In genomic region chr10:132679640-132680039, GRCh38 we compare ENCODE assay signal across 22 cellular contexts.
DNase-seq lines count a peak whose midpoint lies in the region; ATAC-seq and TF ChIP-seq lines count a peak whose summit lies in the region.
"Had no signal": no experiment of that assay in that cellular context is flagged by ENCODE, and none has a peak within 500 bp of the region (broad histone marks: within the 10 kb centered on the region; RNA-seq: fewer than 3 reads in every experiment).

No MANE protein-coding gene starts in this region.

- WGBS in endodermal cell (ENCODE audit: insufficient coverage in 1 of 2, insufficient read length in 1 of 2), 2 experiments: 82 to 99% methylated on average over 2 to 3 of the region's 3 CpGs
- WGBS in prostate gland: 82% methylated on average over 3 of the region's 3 CpGs

- peaks cover 24% of the 10 kb centered on the region for H3K36me3 Mint-ChIP-seq in endodermal cell (ENCODE audit: low read depth)
- H3K36me3 Mint-ChIP-seq in activated CD8-positive, alpha-beta T cell treated with anti-CD3 and anti-CD28 coated beads for 36 hours (ENCODE audit: low read depth): no peaks in the 10 kb centered on the region

- POLR2A ChIA-PET in activated CD8-positive, alpha-beta T cell treated with anti-CD3 and anti-CD28 coated beads for 36 hours (lab: Charles Lee): no interaction called here

- H3K36me3 ChIP-seq in left ventricle myocardium inferior (no peaks in the 10 kb centered on the region), endodermal cell (ENCODE audit: control insufficient read depth, insufficient read depth, low read length) (no peaks in the 10 kb centered on the region), prostate gland (no peaks in the 10 kb centered on the region)

- H3K27me3 ChIP-seq in left ventricle myocardium inferior (ENCODE audit: low read depth) (no peaks in the 10 kb centered on the region), endodermal cell (ENCODE audit: control insufficient read depth, insufficient read depth, low read length, poor library complexity, severe bottlenecking) (no peaks in the 10 kb centered on the region), prostate gland (replicated peaks; ENCODE audit: insufficient read depth) (no peaks in the 10 kb centered on the region)
- H3K27me3 ChIP-seq: SJSA1 had no signal

- TF ChIP-seq POLR2A in prostate gland (IDR thresholded peaks at IDR 0.05): no peak

- ATAC-seq in HG03442 (IDR thresholded peaks at IDR 0.05; ENCODE audit: unreplicated experiment): no peak
- ATAC-seq in activated CD8-positive, alpha-beta T cell treated with anti-CD3 and anti-CD28 coated beads for 36 hours: no peak
- ATAC-seq: Right ventricle myocardium inferior had no signal

- no peak overlapping the region for H3K4me3 Mint-ChIP-seq in endodermal cell
- H3K4me3 Mint-ChIP-seq in activated CD8-positive, alpha-beta T cell treated with anti-CD3 and anti-CD28 coated beads for 36 hours: no peak overlapping the region
- H3K4me3 Mint-ChIP-seq: IgD-negative memory B cell had no signal

- no peak overlapping the region for H3K27ac Mint-ChIP-seq in endodermal cell
- H3K27ac Mint-ChIP-seq in activated CD8-positive, alpha-beta T cell treated with anti-CD3 and anti-CD28 coated beads for 36 hours: no peak overlapping the region

- H3K4me1 Mint-ChIP-seq in endodermal cell: no peaks in the 10 kb centered on the region
- peaks cover 19% of the 10 kb centered on the region for H3K4me1 Mint-ChIP-seq in activated CD8-positive, alpha-beta T cell treated with anti-CD3 and anti-CD28 coated beads for 36 hours (ENCODE audit: low read depth)

- H3K27ac ChIP-seq in left ventricle myocardium inferior (replicated peaks) (no peak overlapping the region), endodermal cell (ENCODE audit: low read depth, low read length) (no peak overlapping the region), prostate gland (peak overlapping the region; percentile 28 to 75)
- H3K27ac ChIP-seq: SJSA1 had no signal

- CTCF ChIA-PET in activated CD8-positive, alpha-beta T cell treated with anti-CD3 and anti-CD28 coated beads for 36 hours (lab: Charles Lee): no interaction called here

- intact Hi-C loops in cardiac septum (cut with DNase I): no loop called here
- intact Hi-C loops in left ventricle myocardium inferior (cut with micrococcal nuclease): no loop called here
- intact Hi-C loops in prostate gland (cut with DNase I): no loop called here
- intact Hi-C loops in activated CD8-positive, alpha-beta T cell treated with anti-CD3 and anti-CD28 coated beads for 36 hours (cut with micrococcal nuclease): no loop called here

- H3K4me3 ChIP-seq in left ventricle myocardium inferior (no peak overlapping the region), endodermal cell (ENCODE audit: low read length) (no peak overlapping the region), prostate gland (no peak overlapping the region)
- H3K4me3 ChIP-seq: SJSA1 had no signal

- no peaks in the 10 kb centered on the region for H3K27me3 Mint-ChIP-seq in endodermal cell (ENCODE audit: insufficient read depth)
- H3K27me3 Mint-ChIP-seq in activated CD8-positive, alpha-beta T cell treated with anti-CD3 and anti-CD28 coated beads for 36 hours: no peaks in the 10 kb centered on the region
- H3K27me3 Mint-ChIP-seq: IgD-negative memory B cell had no signal

- H3K9me3 ChIP-seq in left ventricle myocardium inferior (replicated peaks) (no peaks in the 10 kb centered on the region), endodermal cell (ENCODE audit: control insufficient read depth, low read length) (no peaks in the 10 kb centered on the region), prostate gland (no peaks in the 10 kb centered on the region)
- H3K9me3 ChIP-seq: SJSA1 had no signal

- TF ChIP-seq CTCF in left ventricle myocardium inferior (IDR thresholded peaks at IDR 0.05; ENCODE audit: borderline replicate concordance) (no peak), endodermal cell (conservative IDR thresholded peaks at IDR 0.05) (no peak), prostate gland (IDR thresholded peaks at IDR 0.05) (no peak)
- no peak for TF ChIP-seq CTCF in activated CD8-positive, alpha-beta T cell treated with anti-CD3 and anti-CD28 coated beads for 36 hours (IDR thresholded peaks at IDR 0.05)

- peaks cover 12% of the 10 kb centered on the region for H3K9me3 Mint-ChIP-seq in endodermal cell
- H3K9me3 Mint-ChIP-seq in activated CD8-positive, alpha-beta T cell treated with anti-CD3 and anti-CD28 coated beads for 36 hours: no peaks in the 10 kb centered on the region
- H3K9me3 Mint-ChIP-seq: IgD-negative memory B cell had no signal

- peak; percentile 70 for DNase-seq in cardiac septum (ENCODE audit: low spot score)
- DNase-seq in left ventricle myocardium inferior: no peak
- DNase-seq in endodermal cell: peak; percentile 8
- DNase-seq in prostate gland (ENCODE audit: low spot score): no peak
- DNase-seq in stimulated activated CD4-positive, alpha-beta T cell treated with anti-CD3 and anti-CD28 coated beads, Interleukin-2, amount 100 ng/mL, for 48 hours: no peak
- no peak for DNase-seq in activated CD8-positive, alpha-beta T cell treated with anti-CD3 and anti-CD28 coated beads for 36 hours
- DNase-seq: DMS53, GDM1, GOT3, HCEC 1CT, Karpas-422, MV-4-11, NCI-H1105 treated with DMSO at 0.1 percent for 48 hours, NCI-H2081, NCI-H2171, NCI-H345, NCI-H524, NCI-H82 had no signal

- H3K4me1 ChIP-seq in left ventricle myocardium inferior (peaks cover 8% of the 10 kb centered on the region), endodermal cell (ENCODE audit: control insufficient read depth, insufficient read depth, low read length) (no peaks in the 10 kb centered on the region), prostate gland (replicated peaks) (peaks cover 9% of the 10 kb centered on the region)

- no peak overlapping the region for H3K9ac ChIP-seq in endodermal cell (ENCODE audit: extremely low read depth, low read length, poor library complexity, severe bottlenecking)

Comparison
In these comparisons a context has a peak if more than half of its experiments do, and no peak if none do; other contexts are left out.
1. DNase-seq: peak in cardiac septum (single experiment) and endodermal cell (single experiment); none in left ventricle myocardium inferior (single experiment), prostate gland (single experiment), stimulated activated CD4-positive, alpha-beta T cell treated with anti-CD3 and anti-CD28 coated beads, Interleukin-2, amount 100 ng/mL, for 48 hours (0 of 2) and activated CD8-positive, alpha-beta T cell treated with anti-CD3 and anti-CD28 coated beads for 36 hours (single experiment).
2. H3K27ac ChIP-seq: peak in prostate gland (2 of 2); none in left ventricle myocardium inferior (single experiment) and endodermal cell (single experiment).